In the genomic region with DNA sequence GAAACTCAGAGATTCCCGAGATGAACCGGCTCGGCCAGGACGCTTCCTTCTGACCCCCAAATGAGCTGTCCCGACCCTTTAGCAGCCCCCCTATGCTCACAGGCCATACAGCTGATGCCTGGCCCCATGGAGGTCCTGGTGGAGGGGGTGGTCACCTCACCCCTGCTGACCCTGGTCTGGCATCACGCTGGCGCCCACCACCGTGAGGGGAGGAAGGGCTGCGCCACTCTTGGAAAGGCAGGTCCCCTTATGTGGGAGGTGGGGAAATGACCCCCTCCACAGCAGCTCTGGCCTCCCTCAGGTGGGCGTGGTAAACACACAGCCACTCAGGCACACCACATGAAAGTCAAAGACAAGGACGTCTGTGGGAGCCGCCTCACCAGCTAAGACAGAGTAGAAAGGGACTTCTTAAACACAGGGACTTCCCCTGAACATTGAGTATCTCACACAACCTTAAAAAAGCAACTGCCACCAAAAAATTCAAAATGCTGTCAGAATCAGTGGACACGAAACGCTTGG, we compare ENCODE assay signal across 8 cellular contexts. TPM values are rescaled to one million over a fixed set of nuclear protein-coding genes. Genes with fewer than 3 reads are reported as not detected.
A peak's percentile ranks its signal among the peaks of the same experiment; 100 is the strongest.
DNase-seq lines count a peak whose midpoint lies in the region; ATAC-seq and TF ChIP-seq lines count a peak whose summit lies in the region.

No MANE protein-coding gene starts in this region.

- H3K27ac ChIP-seq in A673 (ENCODE audit: low read depth, low read length, poor library complexity, severe bottlenecking) (no peak overlapping the region), esophagus muscularis mucosa (replicated peaks in 1 of 4) (no peak overlapping the region)

- peak overlapping the region; percentile 10 for H3K27ac Mint-ChIP-seq in activated T-cell treated with anti-CD3 and anti-CD28 coated beads, Interleukin-2, amount 50 U/mL, for 72 hours

- CTCF ChIA-PET in A673 (lab: Charles Lee), result interaction anchor here (0.5 kb wide), 1 partner anchor 19 kb away, joined by 4 read pairs; no protein-coding TSS in a partner anchor

- TF ChIP-seq CTCF in A673 (conservative IDR thresholded peaks at IDR 0.05; ENCODE audit: low read depth, low read length) (no peak), esophagus muscularis mucosa (IDR thresholded peaks at IDR 0.05) (no peak)

- TF ChIP-seq EP300 in esophagus muscularis mucosa (IDR thresholded peaks at IDR 0.05), result no peak

- H3K36me3 ChIP-seq in A673 (ENCODE audit: insufficient read depth, low read length, poor library complexity, severe bottlenecking) (no peaks in the 10 kb centered on the region), esophagus muscularis mucosa (peaks cover 0 to 18% (median 0%) of the 10 kb centered on the region in 4 donors)

- no peaks in the 10 kb centered on the region for H3K27me3 Mint-ChIP-seq in activated T-cell treated with anti-CD3 and anti-CD28 coated beads, Interleukin-2, amount 50 U/mL, for 72 hours (ENCODE audit: low read depth)

- H3K36me3 Mint-ChIP-seq in activated T-cell treated with anti-CD3 and anti-CD28 coated beads, Interleukin-2, amount 50 U/mL, for 72 hours (ENCODE audit: insufficient read depth in 2 of 2), result no peaks in the 10 kb centered on the region

- peak overlapping the region; percentile 41 to 67 for H3K4me3 Mint-ChIP-seq in activated T-cell treated with anti-CD3 and anti-CD28 coated beads, Interleukin-2, amount 50 U/mL, for 72 hours

- intact Hi-C loops in A673 (cut with micrococcal nuclease; ENCODE audit: unreplicated experiment), result no loop called here
- intact Hi-C loops in esophagus muscularis mucosa (cut with DNase I), result no loop called here

- H3K4me1 ChIP-seq in A673 (ENCODE audit: insufficient read depth, low read length, poor library complexity, severe bottlenecking) (no peaks in the 10 kb centered on the region), esophagus muscularis mucosa (peaks cover 2 to 12% (median 7%) of the 10 kb centered on the region in 4 donors)

- ATAC-seq in GM18867 (IDR thresholded peaks at IDR 0.05; ENCODE audit: unreplicated experiment), result peak; percentile 66
- peak; percentile 73 for ATAC-seq in HG02938 (IDR thresholded peaks at IDR 0.05; ENCODE audit: unreplicated experiment)
- ATAC-seq in activated T-cell treated with anti-CD3 and anti-CD28 coated beads, Interleukin-2, amount 50 U/mL, for 72 hours (replicated peaks in 1 of 2), result peak; percentile 90 to 94

- TF ChIP-seq POLR2A in esophagus muscularis mucosa (IDR thresholded peaks at IDR 0.05; ENCODE audit: low read depth), result no peak

- no peaks in the 10 kb centered on the region for H3K9me3 Mint-ChIP-seq in activated T-cell treated with anti-CD3 and anti-CD28 coated beads, Interleukin-2, amount 50 U/mL, for 72 hours

- 91% methylated on average over 10 of the region's 14 CpGs for WGBS in esophagus muscularis mucosa

- POLR2A ChIA-PET in A673 (lab: Charles Lee; ENCODE audit: low non-redundant PET), result no interaction called here

- BruUV-seq in A673 (replicated peaks; lab: Mats Ljungman, UMichigan), result no TSS peak

- DNase-seq in activated T-cell treated with anti-CD3 and anti-CD28 coated beads, Interleukin-2, amount 50 U/mL, for 72 hours, result peak; percentile 55 to 63
- peak; percentile 20 for DNase-seq in stimulated activated CD4-positive, alpha-beta T cell treated with anti-CD3 and anti-CD28 coated beads, Interleukin-12 subunit alpha, Interleukin-12 subunit beta, amount 100 ng/mL, for 4 hours
- no peak for DNase-seq in A673 (ENCODE audit: low spot score)
- no peak for DNase-seq in esophagus muscularis mucosa (ENCODE audit: extremely low spot score)
- no peak for DNase-seq in medulla oblongata (ENCODE audit: extremely low spot score)
- DNase-seq in NCI-H1048 (lab: John Stamatoyannopoulos, UW), result no peak

- H3K27me3 ChIP-seq in A673 (replicated peaks; ENCODE audit: insufficient read depth, low read depth, low read length, poor library complexity), result no peaks in the 10 kb centered on the region
- no peaks in the 10 kb centered on the region for H3K27me3 ChIP-seq in esophagus muscularis mucosa

- peaks cover 39% of the 10 kb centered on the region for H3K4me1 Mint-ChIP-seq in activated T-cell treated with anti-CD3 and anti-CD28 coated beads, Interleukin-2, amount 50 U/mL, for 72 hours (ENCODE audit: low read depth)

- no peak overlapping the region for H3K4me3 ChIP-seq in A673 (ENCODE audit: low read depth, low read length, poor library complexity, severe bottlenecking)
- H3K4me3 ChIP-seq in esophagus muscularis mucosa, result no peak overlapping the region

- H3K9me3 ChIP-seq in A673 (ENCODE audit: low read depth, low read length, poor library complexity, severe bottlenecking) (no peaks in the 10 kb centered on the region), esophagus muscularis mucosa (no peaks in the 10 kb centered on the region)

RNA-seq across cellular contexts. Expression of a gene that starts 7.0 kb away (rescaled TPM):
- 1 to 10 TPM; 5.9 to 7.5 TPM for total RNA-seq in activated T-cell treated with anti-CD3 and anti-CD28 coated beads, Interleukin-2, amount 50 U/mL, for 72 hours
- total RNA-seq in A673 (2021), result 0.34 and 0.87 TPM in 2 replicates
- 1 to 10 TPM; 2.5 to 8.4 (median 3.8) TPM for total RNA-seq in esophagus muscularis mucosa

RNA-seq across cellular contexts. Expression of a gene that starts 52.5 kb away (rescaled TPM):
- not detected for total RNA-seq in activated T-cell treated with anti-CD3 and anti-CD28 coated beads, Interleukin-2, amount 50 U/mL, for 72 hours
- total RNA-seq in A673 (2021) (not detected in 2 replicates), esophagus muscularis mucosa (1 to 10 TPM in 1 of 4 donors, under 1 TPM in 2, not detected in 1; 0.06 to 2.0 (median 0.57) TPM)

Comparison
In these comparisons a context has a peak if more than half of its experiments do, and no peak if none do; other contexts are left out.
1. DNase-seq: peak in activated T-cell treated with anti-CD3 and anti-CD28 coated beads, Interleukin-2, amount 50 U/mL, for 72 hours (2 of 2) and stimulated activated CD4-positive, alpha-beta T cell treated with anti-CD3 and anti-CD28 coated beads, Interleukin-12 subunit alpha, Interleukin-12 subunit beta, amount 100 ng/mL, for 4 hours (single experiment); none in A673 (single experiment), esophagus muscularis mucosa (single experiment), medulla oblongata (single experiment) and NCI-H1048 (single experiment).
2. Peak in every context shown above with its lines, with median percentiles within 50 percentile points of each other: ATAC-seq.